ENCODE assay signal across 2 cellular contexts in the genomic region with DNA sequence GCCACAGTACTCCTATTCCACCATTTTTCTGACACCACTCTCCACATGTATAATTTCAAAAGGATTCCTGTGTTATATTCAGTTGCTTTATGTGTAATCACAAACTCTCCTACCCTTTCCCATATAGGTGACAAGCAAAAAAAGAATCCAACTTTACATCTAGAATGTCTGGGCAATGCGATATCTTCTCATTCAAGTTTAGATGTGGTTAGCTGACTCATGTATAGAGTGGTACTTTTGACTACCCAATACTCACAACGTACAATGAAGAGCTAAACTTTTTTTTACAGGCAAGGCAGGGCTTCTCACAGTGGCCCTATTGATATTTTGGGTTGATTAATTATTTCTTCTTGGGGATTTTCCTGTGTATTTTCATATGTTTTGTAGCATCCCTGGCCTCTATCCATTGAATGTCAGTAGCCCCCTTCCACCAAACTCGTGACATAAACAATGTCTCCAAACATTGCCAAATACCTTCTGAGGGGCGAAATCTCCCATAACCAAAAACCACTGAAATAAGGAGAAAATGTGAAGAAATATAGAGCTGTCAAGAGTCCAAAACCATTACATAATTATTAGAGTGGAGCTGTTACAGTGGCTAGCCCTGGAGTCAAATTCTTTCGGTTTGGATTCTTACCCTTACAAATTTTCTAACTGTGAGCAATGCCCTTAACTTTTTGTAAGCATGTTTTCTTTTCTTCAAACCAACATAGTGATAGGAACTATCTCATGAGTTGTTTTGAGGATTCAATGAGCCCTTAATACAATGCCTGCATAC.
TF ChIP-seq lines count a peak whose summit lies in the region.

No MANE protein-coding gene starts in this region.

TF ChIP-seq in IMR-90, 13 proteins besides CTCF, POLR2A, EP300 and RAD21:
- TF ChIP-seq SMC3 (IDR thresholded peaks at IDR 0.05; ENCODE audit: low read depth, low read length) (no peak), FOS (IDR thresholded peaks at IDR 0.05; ENCODE audit: low read depth, low read length) (no peak), RCOR1 (IDR thresholded peaks at IDR 0.05; ENCODE audit: insufficient replicate concordance, low read length) (no peak), MAFK (IDR thresholded peaks at IDR 0.05; ENCODE audit: low read depth, low read length) (no peak), CEBPB (IDR thresholded peaks at IDR 0.05; ENCODE audit: low read depth, low read length) (no peak), MAZ (IDR thresholded peaks at IDR 0.05; ENCODE audit: borderline replicate concordance, low read depth, low read length) (no peak), RFX5 (IDR thresholded peaks at IDR 0.05; ENCODE audit: low read depth, low read length) (no peak), MXI1 (IDR thresholded peaks at IDR 0.05; ENCODE audit: borderline replicate concordance, low read depth, low read length) (no peak), NFE2L2 (IDR thresholded peaks at IDR 0.05; ENCODE audit: low read depth, low read length) (no peak), BHLHE40 (IDR thresholded peaks at IDR 0.05; ENCODE audit: low read depth, low read length) (no peak), CHD1 (IDR thresholded peaks at IDR 0.05; ENCODE audit: low read depth, low read length) (no peak)
- TF ChIP-seq, protein P1, sequence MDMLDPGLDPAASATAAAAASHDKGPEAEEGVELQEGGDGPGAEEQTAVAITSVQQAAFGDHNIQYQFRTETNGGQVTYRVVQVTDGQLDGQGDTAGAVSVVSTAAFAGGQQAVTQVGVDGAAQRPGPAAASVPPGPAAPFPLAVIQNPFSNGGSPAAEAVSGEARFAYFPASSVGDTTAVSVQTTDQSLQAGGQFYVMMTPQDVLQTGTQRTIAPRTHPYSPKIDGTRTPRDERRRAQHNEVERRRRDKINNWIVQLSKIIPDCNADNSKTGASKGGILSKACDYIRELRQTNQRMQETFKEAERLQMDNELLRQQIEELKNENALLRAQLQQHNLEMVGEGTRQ (IDR thresholded peaks at IDR 0.05; ENCODE audit: low read depth, low read length) = no peak
- TF ChIP-seq, protein P2, sequence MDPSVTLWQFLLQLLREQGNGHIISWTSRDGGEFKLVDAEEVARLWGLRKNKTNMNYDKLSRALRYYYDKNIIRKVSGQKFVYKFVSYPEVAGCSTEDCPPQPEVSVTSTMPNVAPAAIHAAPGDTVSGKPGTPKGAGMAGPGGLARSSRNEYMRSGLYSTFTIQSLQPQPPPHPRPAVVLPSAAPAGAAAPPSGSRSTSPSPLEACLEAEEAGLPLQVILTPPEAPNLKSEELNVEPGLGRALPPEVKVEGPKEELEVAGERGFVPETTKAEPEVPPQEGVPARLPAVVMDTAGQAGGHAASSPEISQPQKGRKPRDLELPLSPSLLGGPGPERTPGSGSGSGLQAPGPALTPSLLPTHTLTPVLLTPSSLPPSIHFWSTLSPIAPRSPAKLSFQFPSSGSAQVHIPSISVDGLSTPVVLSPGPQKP (IDR thresholded peaks at IDR 0.05; ENCODE audit: borderline replicate concordance, low read depth, low read length) = no peak
TF ChIP-seq in IMR-90: peak in this region for 0.

TF ChIP-seq in HepG2, 621 proteins besides CTCF, POLR2A, EP300 and RAD21:
- TF ChIP-seq ZNF639 (CRISPR knock-in tag; conservative IDR thresholded peaks at IDR 0.05) = no peak
- TF ChIP-seq, protein P3, sequence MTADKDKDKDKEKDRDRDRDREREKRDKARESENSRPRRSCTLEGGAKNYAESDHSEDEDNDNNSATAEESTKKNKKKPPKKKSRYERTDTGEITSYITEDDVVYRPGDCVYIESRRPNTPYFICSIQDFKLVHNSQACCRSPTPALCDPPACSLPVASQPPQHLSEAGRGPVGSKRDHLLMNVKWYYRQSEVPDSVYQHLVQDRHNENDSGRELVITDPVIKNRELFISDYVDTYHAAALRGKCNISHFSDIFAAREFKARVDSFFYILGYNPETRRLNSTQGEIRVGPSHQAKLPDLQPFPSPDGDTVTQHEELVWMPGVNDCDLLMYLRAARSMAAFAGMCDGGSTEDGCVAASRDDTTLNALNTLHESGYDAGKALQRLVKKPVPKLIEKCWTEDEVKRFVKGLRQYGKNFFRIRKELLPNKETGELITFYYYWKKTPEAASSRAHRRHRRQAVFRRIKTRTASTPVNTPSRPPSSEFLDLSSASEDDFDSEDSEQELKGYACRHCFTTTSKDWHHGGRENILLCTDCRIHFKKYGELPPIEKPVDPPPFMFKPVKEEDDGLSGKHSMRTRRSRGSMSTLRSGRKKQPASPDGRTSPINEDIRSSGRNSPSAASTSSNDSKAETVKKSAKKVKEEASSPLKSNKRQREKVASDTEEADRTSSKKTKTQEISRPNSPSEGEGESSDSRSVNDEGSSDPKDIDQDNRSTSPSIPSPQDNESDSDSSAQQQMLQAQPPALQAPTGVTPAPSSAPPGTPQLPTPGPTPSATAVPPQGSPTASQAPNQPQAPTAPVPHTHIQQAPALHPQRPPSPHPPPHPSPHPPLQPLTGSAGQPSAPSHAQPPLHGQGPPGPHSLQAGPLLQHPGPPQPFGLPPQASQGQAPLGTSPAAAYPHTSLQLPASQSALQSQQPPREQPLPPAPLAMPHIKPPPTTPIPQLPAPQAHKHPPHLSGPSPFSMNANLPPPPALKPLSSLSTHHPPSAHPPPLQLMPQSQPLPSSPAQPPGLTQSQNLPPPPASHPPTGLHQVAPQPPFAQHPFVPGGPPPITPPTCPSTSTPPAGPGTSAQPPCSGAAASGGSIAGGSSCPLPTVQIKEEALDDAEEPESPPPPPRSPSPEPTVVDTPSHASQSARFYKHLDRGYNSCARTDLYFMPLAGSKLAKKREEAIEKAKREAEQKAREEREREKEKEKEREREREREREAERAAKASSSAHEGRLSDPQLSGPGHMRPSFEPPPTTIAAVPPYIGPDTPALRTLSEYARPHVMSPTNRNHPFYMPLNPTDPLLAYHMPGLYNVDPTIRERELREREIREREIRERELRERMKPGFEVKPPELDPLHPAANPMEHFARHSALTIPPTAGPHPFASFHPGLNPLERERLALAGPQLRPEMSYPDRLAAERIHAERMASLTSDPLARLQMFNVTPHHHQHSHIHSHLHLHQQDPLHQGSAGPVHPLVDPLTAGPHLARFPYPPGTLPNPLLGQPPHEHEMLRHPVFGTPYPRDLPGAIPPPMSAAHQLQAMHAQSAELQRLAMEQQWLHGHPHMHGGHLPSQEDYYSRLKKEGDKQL (CRISPR knock-in tag; IDR thresholded peaks at IDR 0.05; ENCODE audit: low read depth) = no peak
- TF ChIP-seq ZEB1 (IDR thresholded peaks at IDR 0.05; ENCODE audit: insufficient replicate concordance, low read depth) = no peak
